In genomic region chr12:64633940-64634337, GRCh38 we compare ENCODE assay signal across 8 cellular contexts. TPM values are rescaled to one million over a fixed set of nuclear protein-coding genes. Genes with fewer than 3 reads are reported as not detected.
DNase-seq lines count a peak whose midpoint lies in the region; ATAC-seq and TF ChIP-seq lines count a peak whose summit lies in the region.

No MANE protein-coding gene starts in this region.

- no peak overlapping the region for H3K4me3 ChIP-seq in CD8-positive, alpha-beta memory T cell (ENCODE audit: low read length)
- H3K4me3 ChIP-seq in adipocyte (ENCODE audit: low read length) (no peak overlapping the region), liver (ENCODE audit: low read depth in 1 of 3, low read length in 3 of 3) (no peak overlapping the region)

- ATAC-seq in HG03442 (IDR thresholded peaks at IDR 0.05; ENCODE audit: unreplicated experiment) (peak; percentile 40), HG03039 (IDR thresholded peaks at IDR 0.05; ENCODE audit: unreplicated experiment) (no peak)

- H3K4me1 Mint-ChIP-seq in CD8-positive, alpha-beta memory T cell = peaks cover 73 to 92% (median 82%) of the 10 kb centered on the region in 3 donors

- no peaks in the 10 kb centered on the region for H3K27me3 Mint-ChIP-seq in CD8-positive, alpha-beta memory T cell

- peak in 1 of 2 donors; percentile 34 for TF ChIP-seq RAD21 in liver (IDR thresholded peaks at IDR 0.05)

- peaks cover 17 to 64% (median 32%) of the 10 kb centered on the region in 3 donors for H3K36me3 Mint-ChIP-seq in CD8-positive, alpha-beta memory T cell

- no peak overlapping the region for H3K27ac ChIP-seq in CD8-positive, alpha-beta memory T cell (ENCODE audit: low read depth, low read length)
- H3K27ac ChIP-seq in liver (ENCODE audit: low read depth in 1 of 2, low read length in 2 of 2) = no peak overlapping the region

- CTCF ChIA-PET in CD8-positive, alpha-beta memory T cell (lab: Charles Lee) = interaction anchor here (0.8 to 1.6 kb wide), 6 partner anchors 9 to 84 kb away, joined by 3 to 5 read pairs (median 4); no protein-coding TSS in a partner anchor

- POLR2A ChIA-PET in CD8-positive, alpha-beta memory T cell (lab: Charles Lee) = no interaction called here

- DNase-seq in CD8-positive, alpha-beta memory T cell = peak in 1 of 5 donors; percentile 56
- DNase-seq in adipocyte (ENCODE audit: low read depth) (peak; percentile 48), globus pallidus (ENCODE audit: low spot score) (no peak), T-helper 9 cell (no peak), NCI-H128 (lab: John Stamatoyannopoulos, UW; ENCODE audit: unreplicated experiment) (no peak)

- no peaks in the 10 kb centered on the region for H3K27me3 ChIP-seq in CD8-positive, alpha-beta memory T cell (ENCODE audit: insufficient read depth, low read length, poor library complexity, severe bottlenecking)
- H3K27me3 ChIP-seq in adipocyte (replicated peaks; ENCODE audit: control insufficient read depth, insufficient read depth, low read length) (no peaks in the 10 kb centered on the region), liver (ENCODE audit: control insufficient read depth in 4 of 4, insufficient read depth in 4 of 4, low read length in 3 of 4) (no peaks in the 10 kb centered on the region)

- H3K4me3 Mint-ChIP-seq in CD8-positive, alpha-beta memory T cell = peak overlapping the region in 5 of 7 donors; percentile 1 to 77 (median 21)

- H3K36me3 ChIP-seq in CD8-positive, alpha-beta memory T cell (ENCODE audit: insufficient read depth, low read length) = peaks cover 17% of the 10 kb centered on the region
- H3K36me3 ChIP-seq in adipocyte (ENCODE audit: control insufficient read depth, insufficient read depth, low read length, severe bottlenecking) (no peaks in the 10 kb centered on the region), liver (ENCODE audit: control insufficient read depth in 4 of 4, insufficient read depth in 3 of 4, low read depth in 1 of 4, low read length in 3 of 4) (no peaks in the 10 kb centered on the region)

- H3K4me1 ChIP-seq in CD8-positive, alpha-beta memory T cell (ENCODE audit: insufficient read depth, low read length) = peaks cover 87% of the 10 kb centered on the region
- peaks cover 6% of the 10 kb centered on the region for H3K4me1 ChIP-seq in adipocyte (ENCODE audit: control insufficient read depth, insufficient read depth, low read length)
- H3K4me1 ChIP-seq in liver (ENCODE audit: control insufficient read depth in 4 of 4, insufficient read depth in 4 of 4, low read length in 3 of 4) = peaks cover 0 to 3% (median 0%) of the 10 kb centered on the region in 4 donors

- H3K27ac Mint-ChIP-seq in CD8-positive, alpha-beta memory T cell = peak overlapping the region; percentile 51 to 88 (median 77)

- no peak for TF ChIP-seq CTCF in liver (IDR thresholded peaks at IDR 0.05; ENCODE audit: low read depth, low read length, missing input control)

- H3K9me3 Mint-ChIP-seq in CD8-positive, alpha-beta memory T cell = peaks cover 0 to 7% (median 0%) of the 10 kb centered on the region in 5 donors

- H3K9ac ChIP-seq in adipocyte (ENCODE audit: low read length) (no peak overlapping the region), liver (ENCODE audit: low read depth in 1 of 2, low read length in 2 of 2) (no peak overlapping the region)

- H3K9me3 ChIP-seq in CD8-positive, alpha-beta memory T cell (ENCODE audit: low read length) = no peaks in the 10 kb centered on the region
- no peaks in the 10 kb centered on the region for H3K9me3 ChIP-seq in adipocyte (ENCODE audit: control insufficient read depth, low read length)
- H3K9me3 ChIP-seq in liver (ENCODE audit: control insufficient read depth in 4 of 4, low read length in 3 of 4) = peaks cover 0 to 6% (median 0%) of the 10 kb centered on the region in 4 donors

TF ChIP-seq in liver, 16 proteins besides CTCF, POLR2A, EP300 and RAD21:
- TF ChIP-seq YY1 (IDR thresholded peaks at IDR 0.05) = no peak
- no peak for TF ChIP-seq TAF1 (conservative IDR thresholded peaks at IDR 0.05)
- TF ChIP-seq NR2F2 (IDR thresholded peaks at IDR 0.05) = no peak
- TF ChIP-seq JUND (IDR thresholded peaks at IDR 0.05) = peak; percentile 50 to 94
- TF ChIP-seq MAX (IDR thresholded peaks at IDR 0.05) = no peak
- no peak for TF ChIP-seq FOXA1 (IDR thresholded peaks at IDR 0.05)
- no peak for TF ChIP-seq ZBTB33 (IDR thresholded peaks at IDR 0.05)
- TF ChIP-seq HNF4G (IDR thresholded peaks at IDR 0.05) = no peak
- TF ChIP-seq ATF3 (IDR thresholded peaks at IDR 0.05) = peak; percentile 50
- peak in 1 of 2 donors; percentile 10 for TF ChIP-seq HNF4A (conservative IDR thresholded peaks at IDR 0.05)
- TF ChIP-seq REST (IDR thresholded peaks at IDR 0.05) = no peak
- peak; percentile 23 for TF ChIP-seq SP1 (IDR thresholded peaks at IDR 0.05)
- TF ChIP-seq GABPA (IDR thresholded peaks at IDR 0.05 in 1 of 2, conservative IDR thresholded peaks at IDR 0.05 in 1 of 2) = no peak
- no peak for TF ChIP-seq RXRA (IDR thresholded peaks at IDR 0.05)

RNA-seq across cellular contexts. Expression of gene RASSF3, which starts 23.6 kb away (rescaled TPM):
- 10 to 100 TPM; 58.2 to 59.2 TPM for total RNA-seq in CD8-positive, alpha-beta memory T cell
- 4.0 TPM for polyA plus RNA-seq in CD8-positive, alpha-beta memory T cell
- 1 to 10 TPM; 9.0 to 9.1 TPM for total RNA-seq in liver
- polyA plus RNA-seq in liver = 1 to 10 TPM; 2.2 TPM

Comparison
In these comparisons a context has a peak if more than half of its experiments do, and no peak if none do; other contexts are left out.
1. RNA of gene RASSF3, which starts 23.6 kb away (total RNA-seq): 58.2 to 59.2 TPM in CD8-positive, alpha-beta memory T cell; 9.0 to 9.1 TPM in liver; every median in the first group is over 4 times any median in the second.